ENCODE assay signal across 22 cellular contexts in genomic region chr5:56574778-56575177, GRCh38.
DNase-seq lines count a peak whose midpoint lies in the region; ATAC-seq, FAIRE-seq and TF ChIP-seq lines count a peak whose summit lies in the region.
"Had no signal": no experiment of that assay in that cellular context is flagged by ENCODE, and none has a peak within 500 bp of the region (broad histone marks: within the 10 kb centered on the region; RNA-seq: fewer than 3 reads in every experiment).

No MANE protein-coding gene starts in this region.

- no peaks in the 10 kb centered on the region for H3K79me2 ChIP-seq in HepG2 (ENCODE audit: insufficient read depth, low read length)

- no peak for TF ChIP-seq CTCF in AG04450 (IDR thresholded peaks at IDR 0.05; ENCODE audit: low read depth, low read length)
- no peak for TF ChIP-seq CTCF in HepG2 (CRISPR knock-in tag; IDR thresholded peaks at IDR 0.05)

- no peaks in the 10 kb centered on the region for H3K27me3 ChIP-seq in AG04450 (ENCODE audit: control insufficient read depth, insufficient read depth, low read length)
- H3K27me3 ChIP-seq in HepG2 (ENCODE audit: control insufficient read depth in 1 of 2, insufficient read depth in 2 of 2, low read length in 2 of 2): no peaks in the 10 kb centered on the region
- no peaks in the 10 kb centered on the region for H3K27me3 ChIP-seq in aorta (ENCODE audit: control insufficient read depth in 1 of 2, insufficient read depth in 2 of 2, low read length in 1 of 2)
- H3K27me3 ChIP-seq: BE2C had no signal

- H3K27ac ChIP-seq in AG04450 (ENCODE audit: low read depth, low read length): no peak overlapping the region
- H3K27ac ChIP-seq in HepG2 (ENCODE audit: extremely low read length, insufficient read depth, low read length): no peak overlapping the region
- no peak overlapping the region for H3K27ac ChIP-seq in aorta (ENCODE audit: low read depth in 1 of 2, low read length in 2 of 2)

- no peaks in the 10 kb centered on the region for H3K36me3 ChIP-seq in HepG2 (replicated peaks in 1 of 2; ENCODE audit: control insufficient read depth in 1 of 2, insufficient read depth in 2 of 2, low read length in 2 of 2)
- H3K36me3 ChIP-seq in aorta (ENCODE audit: control insufficient read depth in 1 of 2, insufficient read depth in 2 of 2, low read length in 1 of 2): no peaks in the 10 kb centered on the region
- H3K36me3 ChIP-seq: BE2C had no signal

- H4K20me1 ChIP-seq in HepG2 (ENCODE audit: insufficient read depth, low read length): no peaks in the 10 kb centered on the region

- no TSS peak for BruUV-seq in HepG2 (replicated peaks; lab: Mats Ljungman, UMichigan)

- ATAC-seq in HepG2 (no peak), aorta (ENCODE audit: low FRiP score) (no peak)
- ATAC-seq: GM12878 had no signal

- TF ChIP-seq EP300 in HepG2 (IDR thresholded peaks at IDR 0.05; ENCODE audit: low read depth in 2 of 2, low read length in 2 of 2) (no peak), HepG2 (CRISPR knock-in tag; IDR thresholded peaks at IDR 0.05; ENCODE audit: borderline replicate concordance) (no peak)

- in situ Hi-C loops in HepG2 (cut with HindIII; ENCODE audit: extremely low pct_ligation_motif_present, low pct_unique_long_range_greater_than_20kb): no loop called here

- no peak for FAIRE-seq in HepG2 (lab: Jason Lieb, UNC)
- FAIRE-seq: GM12878, H1, HTR-8/SVneo had no signal

- H3K4me3 ChIP-seq in AG04450 (ENCODE audit: low read depth, low read length) (no peak overlapping the region), HepG2 (replicated peaks in 1 of 3; ENCODE audit: insufficient read depth in 1 of 3, low read depth in 2 of 3, low read length in 3 of 3) (no peak overlapping the region), aorta (ENCODE audit: low read length in 2 of 2) (no peak overlapping the region)
- H3K4me3 ChIP-seq: GM12878 had no signal

- H2AFZ ChIP-seq in HepG2 (ENCODE audit: low read length): no peak overlapping the region

- intact Hi-C loops in HepG2 (cut with micrococcal nuclease; ENCODE audit: unreplicated experiment) (loop anchor here (5.0 kb wide), 1 partner anchor 1088 kb away; no protein-coding TSS in a partner anchor), aorta (cut with DNase I) (no loop called here)

- no CpG with 5 or more reads among the region's 1 CpG for WGBS in HepG2 (ENCODE audit: low lambda C conversion rate)
- WGBS in aorta, 2 donors: 92 to 93% methylated on average over 1 of the region's 1 CpG

- H3K4me1 ChIP-seq in HepG2 (ENCODE audit: insufficient read depth, low read length) (no peaks in the 10 kb centered on the region), aorta (ENCODE audit: control insufficient read depth in 1 of 2, insufficient read depth in 2 of 2, low read length in 2 of 2) (no peaks in the 10 kb centered on the region)
- H3K4me1 ChIP-seq: BE2C had no signal

- DNase-seq in AG04450 (ENCODE audit: low read depth, low spot score) (peak; percentile 37), ELR (ENCODE audit: low read depth) (peak; percentile 71), M059J (ENCODE audit: low read depth) (peak; percentile 79), amniotic epithelial cell (ENCODE audit: low read depth) (peak; percentile 51), A172 (ENCODE audit: low spot score) (no peak), DMS79 (lab: John Stamatoyannopoulos, UW) (no peak), HepG2 (ENCODE audit: low spot score) (no peak), aorta (no peak)
- DNase-seq: 8988T; BE2C; C1 segment of cervical spinal cord; CD4-positive, CD25-positive, alpha-beta regulatory T cell; CD8-positive, alpha-beta memory T cell; COR-L47; DMS 273 treated with DMSO at 0.1 percent for 48 hours; DMS53; HCEC 1CT; HFFc6; KG1 had no signal

- H3K9me3 ChIP-seq in AG04450 (ENCODE audit: control insufficient read depth, insufficient read depth, low read length): no peaks in the 10 kb centered on the region
- no peaks in the 10 kb centered on the region; the same call in 1 of the 2 replicates for H3K9me3 ChIP-seq in HepG2 (ENCODE audit: low read length)
- no peaks in the 10 kb centered on the region for H3K9me3 ChIP-seq in aorta (ENCODE audit: control insufficient read depth, low read length)
- H3K9me3 ChIP-seq: BE2C had no signal

- no peak overlapping the region for H3K9ac ChIP-seq in HepG2 (ENCODE audit: insufficient read depth, low read depth, low read length)

- H3K4me2 ChIP-seq in HepG2 (ENCODE audit: low read depth, low read length): no peak overlapping the region

- CTCF ChIA-PET in AG04450 (lab: Charles Lee) (no interaction called here), HepG2 (lab: Yijun Ruan, JAX; ENCODE audit: low intra/inter-chr PET ratio, low total read pairs) (no interaction called here)

- TF ChIP-seq RAD21 in HepG2 (CRISPR knock-in tag; IDR thresholded peaks at IDR 0.05): no peak

- TF ChIP-seq POLR2A in HepG2 (IDR thresholded peaks at IDR 0.05; ENCODE audit: insufficient read depth in 1 of 2, low read depth in 2 of 2, low read length in 2 of 2): no peak

- POLR2A ChIA-PET in AG04450 (lab: Yijun Ruan, JAX) (no interaction called here), HepG2 (lab: Yijun Ruan, JAX) (no interaction called here)

TF ChIP-seq in HepG2, 621 proteins besides CTCF, POLR2A, EP300 and RAD21:
- TF ChIP-seq PHF21A (CRISPR knock-in tag; IDR thresholded peaks at IDR 0.05): no peak

Comparison
In these comparisons a context has a peak if more than half of its experiments do, and no peak if none do; other contexts are left out.
1. DNase-seq: peak in AG04450 (single experiment), ELR (single experiment), M059J (single experiment) and amniotic epithelial cell (single experiment); none in A172 (single experiment), DMS79 (single experiment), HepG2 (single experiment) and aorta (0 of 2).